ENCODE assay signal across 26 cellular contexts in the genomic region with DNA sequence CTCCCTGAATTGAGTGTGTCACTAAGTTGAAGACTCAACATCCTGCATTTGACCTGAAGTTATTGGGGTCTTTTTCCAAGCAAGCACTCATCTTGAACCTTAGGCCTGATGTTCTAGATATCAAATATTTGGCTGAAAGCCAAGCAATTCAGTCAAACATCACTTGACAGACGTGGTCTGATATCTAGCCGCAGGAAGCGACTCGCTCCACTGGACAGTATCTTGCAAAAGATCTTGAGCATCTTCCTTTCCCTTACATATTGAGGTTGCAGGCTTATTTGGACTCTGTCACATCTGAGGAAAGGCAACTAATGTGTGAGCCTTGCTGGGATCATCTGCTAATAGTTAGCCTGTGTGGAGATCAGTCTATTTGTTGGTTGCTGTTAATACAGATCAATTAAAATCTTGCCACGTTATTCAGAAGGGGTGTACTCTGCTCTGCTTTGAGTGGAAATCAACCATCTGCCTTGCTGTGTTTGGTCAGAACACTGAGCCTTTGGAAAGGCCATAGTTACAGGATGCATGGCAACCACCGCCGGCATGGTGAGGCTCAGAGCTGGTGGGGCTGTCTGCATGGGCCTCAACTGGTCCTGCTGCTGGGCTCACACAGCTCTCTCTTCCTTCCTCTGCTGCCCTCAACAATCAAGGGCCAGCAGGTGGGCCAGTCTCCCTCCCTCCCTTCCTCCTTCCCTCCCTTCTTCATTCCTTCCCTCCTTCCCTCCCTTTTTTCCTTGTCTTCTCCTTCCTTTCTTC.
DNase-seq lines count a peak whose midpoint lies in the region; ATAC-seq and TF ChIP-seq lines count a peak whose summit lies in the region.
"Had no signal": no experiment of that assay in that cellular context is flagged by ENCODE, and none has a peak within 500 bp of the region (broad histone marks: within the 10 kb centered on the region; RNA-seq: fewer than 3 reads in every experiment).

No MANE protein-coding gene starts in this region.

- no peaks in the 10 kb centered on the region for H4K20me1 ChIP-seq in GM23338 (replicated peaks; ENCODE audit: insufficient read depth)

- no peaks in the 10 kb centered on the region for H3K79me2 ChIP-seq in GM23338 (replicated peaks; ENCODE audit: insufficient read depth)

- ATAC-seq in GM23338 = peak; percentile 52
- ATAC-seq in memory B cell (ENCODE audit: low read depth) = peak; percentile 21
- no peak for ATAC-seq in naive thymus-derived CD4-positive, alpha-beta T cell
- no peak for ATAC-seq in HG03342 (IDR thresholded peaks at IDR 0.05; ENCODE audit: unreplicated experiment)
- ATAC-seq: activated CD4-positive, CD25-positive, alpha-beta regulatory T cell treated with anti-CD3 and anti-CD28 coated beads, Interleukin-2, amount 50 U/mL, for 24 hours; activated naive CD4-positive, alpha-beta T cell treated with anti-CD3 and anti-CD28 coated beads, Interleukin-2, amount 50 U/mL, for 72 hours; mucosa of descending colon; right cardiac atrium had no signal

- H3K4me2 ChIP-seq in GM23338 = no peak overlapping the region

- H3K9me2 ChIP-seq in GM23338 (ENCODE audit: insufficient read depth) = 0 out of 2 replicates have a peak, but pooled peaks cover 3% of the 10 kb centered on the region

- H3K4me3 ChIP-seq in GM23338 = no peak overlapping the region
- H3K4me3 ChIP-seq in naive thymus-derived CD4-positive, alpha-beta T cell (ENCODE audit: low read length) = no peak overlapping the region
- H3K4me3 ChIP-seq: HAP-1, lower lobe of right lung, mucosa of descending colon, pancreas, thyroid gland had no signal

- no peak overlapping the region for H3K27ac ChIP-seq in GM23338 (ENCODE audit: low read depth)
- no peak overlapping the region for H3K27ac ChIP-seq in naive thymus-derived CD4-positive, alpha-beta T cell (ENCODE audit: low read depth, low read length)
- H3K27ac ChIP-seq: lower lobe of right lung, pancreas, thyroid gland had no signal

- CTCF ChIA-PET in naive thymus-derived CD4-positive, alpha-beta T cell (lab: Charles Lee) = interaction anchor here (0.6 to 1.3 kb wide), 4 partner anchors 21 to 233 kb away, joined by 3 to 6 read pairs (median 4); no protein-coding TSS in a partner anchor

- H3K9me3 Mint-ChIP-seq in GM23338 = no peaks in the 10 kb centered on the region
- no peaks in the 10 kb centered on the region for H3K9me3 Mint-ChIP-seq in memory B cell
- peaks cover 0 to 3% (median 0%) of the 10 kb centered on the region in 11 donors for H3K9me3 Mint-ChIP-seq in naive thymus-derived CD4-positive, alpha-beta T cell
- H3K9me3 Mint-ChIP-seq: activated CD4-positive, alpha-beta memory T cell treated with anti-CD3 and anti-CD28 coated beads for 36 hours; activated T-helper 2 cell treated with anti-CD3 and anti-CD28 coated beads, Interferon-gamma antibody, Interleukin-2, Interleukin-4, amounts not matched to agents 10 μg/mL and 5 μg/mL and 100 μg/mL, durations not matched to agents 14 hours and 24 hours and 36 hours; CD4-positive, alpha-beta T cell; stimulated activated naive CD8-positive, alpha-beta T cell treated with anti-CD3 and anti-CD28 coated beads, Interleukin-15, Interleukin-2, amounts not matched to agents 100 ng/mL and 50 ng/mL, for 24 hours had no signal

- H3K27ac Mint-ChIP-seq in GM23338 (no peak overlapping the region), memory B cell (no peak overlapping the region)
- no peak overlapping the region for H3K27ac Mint-ChIP-seq in naive thymus-derived CD4-positive, alpha-beta T cell
- H3K27ac Mint-ChIP-seq: activated CD4-positive, alpha-beta memory T cell treated with anti-CD3 and anti-CD28 coated beads for 36 hours; activated naive CD4-positive, alpha-beta T cell treated with anti-CD3 and anti-CD28 coated beads, Interleukin-2, amount 50 U/mL, for 72 hours; activated T-helper 2 cell treated with anti-CD3 and anti-CD28 coated beads, Interferon-gamma antibody, Interleukin-2, Interleukin-4, amounts not matched to agents 10 μg/mL and 5 μg/mL and 100 μg/mL, durations not matched to agents 14 hours and 24 hours and 36 hours; CD4-positive, alpha-beta T cell; stimulated activated naive CD8-positive, alpha-beta T cell treated with anti-CD3 and anti-CD28 coated beads, Interleukin-15, Interleukin-2, amounts not matched to agents 100 ng/mL and 50 ng/mL, for 24 hours had no signal

- no peak overlapping the region for H2AFZ ChIP-seq in GM23338

- no peaks in the 10 kb centered on the region for H3K36me3 ChIP-seq in GM23338 (ENCODE audit: insufficient read depth)
- H3K36me3 ChIP-seq in naive thymus-derived CD4-positive, alpha-beta T cell (ENCODE audit: control insufficient read depth in 2 of 3, insufficient read depth in 3 of 3, low read length in 3 of 3) = no peaks in the 10 kb centered on the region
- H3K36me3 ChIP-seq: HAP-1, lower lobe of right lung, pancreas, thyroid gland had no signal

- H3K4me3 Mint-ChIP-seq in GM23338 = no peak overlapping the region
- no peak overlapping the region for H3K4me3 Mint-ChIP-seq in memory B cell
- H3K4me3 Mint-ChIP-seq in naive thymus-derived CD4-positive, alpha-beta T cell = no peak overlapping the region
- H3K4me3 Mint-ChIP-seq: activated CD4-positive, alpha-beta memory T cell treated with anti-CD3 and anti-CD28 coated beads for 36 hours; CD4-positive, alpha-beta T cell; stimulated activated naive CD8-positive, alpha-beta T cell treated with anti-CD3 and anti-CD28 coated beads, Interleukin-15, Interleukin-2, amounts not matched to agents 100 ng/mL and 50 ng/mL, for 24 hours had no signal

- TF ChIP-seq CTCF in GM23338 (conservative IDR thresholded peaks at IDR 0.05; ENCODE audit: low read depth in 2 of 2) = no peak

- intact Hi-C loops in naive thymus-derived CD4-positive, alpha-beta T cell (cut with micrococcal nuclease) = no loop called here

- no peaks in the 10 kb centered on the region for H3K27me3 ChIP-seq in GM23338 (ENCODE audit: insufficient read depth)
- no peaks in the 10 kb centered on the region for H3K27me3 ChIP-seq in naive thymus-derived CD4-positive, alpha-beta T cell (ENCODE audit: control insufficient read depth in 2 of 2, insufficient read depth in 2 of 2, low read length in 2 of 2)
- H3K27me3 ChIP-seq: pancreas, thyroid gland had no signal

- no peaks in the 10 kb centered on the region; the same call in 1 of the 2 replicates for H3K4me1 ChIP-seq in GM23338 (ENCODE audit: insufficient read depth)
- H3K4me1 ChIP-seq in naive thymus-derived CD4-positive, alpha-beta T cell (ENCODE audit: control insufficient read depth in 2 of 2, insufficient read depth in 2 of 2, low read length in 2 of 2) = no peaks in the 10 kb centered on the region
- H3K4me1 ChIP-seq: HAP-1, pancreas had no signal

- DNase-seq in EH (ENCODE audit: low read depth) (peak; percentile 54), GM23338 (ENCODE audit: low spot score) (no peak), SK-N-DZ (ENCODE audit: low spot score) (peak; percentile 33), memory B cell (ENCODE audit: low spot score in 2 of 2) (no peak), NCI-H2107 (lab: John Stamatoyannopoulos, UW) (no peak)
- DNase-seq in naive thymus-derived CD4-positive, alpha-beta T cell = no peak
- DNase-seq: activated CD4-positive, alpha-beta memory T cell treated with anti-CD3 and anti-CD28 coated beads for 36 hours; activated CD8-positive, alpha-beta memory T cell treated with anti-CD3 and anti-CD28 coated beads, Interleukin-2, amount 50 U/mL, for 48 hours; anterior cingulate cortex; CD4-positive, alpha-beta T cell; kidney; lower lobe of right lung; mucosa of descending colon; NCI-H1105; NCI-H1930; pancreas; right cardiac atrium; stimulated activated CD4-positive, alpha-beta T cell treated with anti-CD3 and anti-CD28 coated beads, Interleukin-4, amount 100 ng/mL, for 4 hours; T-helper 9 cell; thyroid gland had no signal

- H3K27me3 Mint-ChIP-seq in GM23338 (ENCODE audit: insufficient read depth, low read depth, poor library complexity) = peaks cover 3% of the 10 kb centered on the region
- peaks cover 2% of the 10 kb centered on the region for H3K27me3 Mint-ChIP-seq in memory B cell
- no peaks in the 10 kb centered on the region for H3K27me3 Mint-ChIP-seq in naive thymus-derived CD4-positive, alpha-beta T cell
- H3K27me3 Mint-ChIP-seq: activated CD4-positive, alpha-beta memory T cell treated with anti-CD3 and anti-CD28 coated beads for 36 hours; CD4-positive, alpha-beta T cell; stimulated activated naive CD8-positive, alpha-beta T cell treated with anti-CD3 and anti-CD28 coated beads, Interleukin-15, Interleukin-2, amounts not matched to agents 100 ng/mL and 50 ng/mL, for 24 hours had no signal

- no peaks in the 10 kb centered on the region for H3K36me3 Mint-ChIP-seq in GM23338 (ENCODE audit: low read depth)
- H3K36me3 Mint-ChIP-seq in memory B cell = no peaks in the 10 kb centered on the region
- peaks cover 0 to 4% (median 0%) of the 10 kb centered on the region in 5 donors for H3K36me3 Mint-ChIP-seq in naive thymus-derived CD4-positive, alpha-beta T cell
- H3K36me3 Mint-ChIP-seq: activated CD4-positive, alpha-beta memory T cell treated with anti-CD3 and anti-CD28 coated beads for 36 hours had no signal

- H3K4me1 Mint-ChIP-seq in GM23338 = peaks cover 11% of the 10 kb centered on the region
- H3K4me1 Mint-ChIP-seq in memory B cell = peaks cover 3% of the 10 kb centered on the region
- H3K4me1 Mint-ChIP-seq in naive thymus-derived CD4-positive, alpha-beta T cell = peaks cover 0 to 10% (median 0%) of the 10 kb centered on the region in 7 donors

- POLR2A ChIA-PET in naive thymus-derived CD4-positive, alpha-beta T cell (lab: Charles Lee) = no interaction called here

- H3K9me3 ChIP-seq in naive thymus-derived CD4-positive, alpha-beta T cell (ENCODE audit: control insufficient read depth in 2 of 3, low read length in 3 of 3) = no peaks in the 10 kb centered on the region
- H3K9me3 ChIP-seq: HAP-1, lower lobe of right lung, mucosa of descending colon, pancreas, thyroid gland had no signal

- no peaks in the 10 kb centered on the region for H3F3A ChIP-seq in GM23338 (replicated peaks; ENCODE audit: low read depth)

TF ChIP-seq in GM23338, 12 proteins besides CTCF, POLR2A, EP300 and RAD21 (continues in another document):
- TF ChIP-seq CREB1 (CRISPR knock-in tag; IDR thresholded peaks at IDR 0.05; ENCODE audit: low read depth) = no peak

Comparison
In these comparisons a context has a peak if more than half of its experiments do, and no peak if none do; other contexts are left out.
1. DNase-seq: peak in EH (single experiment) and SK-N-DZ (single experiment); none in GM23338 (single experiment), memory B cell (0 of 2), NCI-H2107 (single experiment) and naive thymus-derived CD4-positive, alpha-beta T cell (0 of 9).
2. ATAC-seq: peak in GM23338 (single experiment) and memory B cell (single experiment); none in naive thymus-derived CD4-positive, alpha-beta T cell (single experiment) and HG03342 (single experiment).